ENCODE assay signal across 8 cellular contexts in genomic region chr12:31322651-31323248, GRCh38. TPM values are rescaled to one million over a fixed set of nuclear protein-coding genes. Genes with fewer than 3 reads are reported as not detected.
DNase-seq lines count a peak whose midpoint lies in the region; ATAC-seq, FAIRE-seq and TF ChIP-seq lines count a peak whose summit lies in the region.

No MANE protein-coding gene starts in this region.

- WGBS in K562 (ENCODE audit: insufficient coverage, low coverage, missing lambda C conversion rate): under 1% methylated on average over 6 of the region's 6 CpGs

- H3K9me3 ChIP-seq in K562 (replicated peaks; ENCODE audit: control insufficient read depth, insufficient read depth, low read depth, low read length) (no peaks in the 10 kb centered on the region), muscle layer of duodenum (ENCODE audit: control insufficient read depth in 1 of 2, low read length in 2 of 2) (no peaks in the 10 kb centered on the region)

- H3K4me1 ChIP-seq in K562 (replicated peaks in 1 of 2; ENCODE audit: control insufficient read depth in 2 of 2, insufficient read depth in 2 of 2, low read length in 2 of 2) (peaks cover 23 to 47% of the 10 kb centered on the region in 2 experiments; a peak in 4 of 5 replicates), muscle layer of duodenum (ENCODE audit: control insufficient read depth in 1 of 2, insufficient read depth in 2 of 2, low read length in 2 of 2) (peaks cover 4 to 19% of the 10 kb centered on the region in 2 donors)

- H3K27me3 ChIP-seq in K562 (ENCODE audit: control insufficient read depth in 2 of 2, insufficient read depth in 2 of 2, low read length in 2 of 2): no peaks in the 10 kb centered on the region
- no peaks in the 10 kb centered on the region for H3K27me3 ChIP-seq in muscle layer of duodenum (ENCODE audit: low read depth, low read length)

- H3K36me3 ChIP-seq in K562 (ENCODE audit: control insufficient read depth, insufficient read depth, low read length) (peaks cover 2% of the 10 kb centered on the region; the same call in 1 of the 3 replicates), muscle layer of duodenum (ENCODE audit: control insufficient read depth in 1 of 2, insufficient read depth in 2 of 2, low read length in 2 of 2) (no peaks in the 10 kb centered on the region)

- no peak for TF ChIP-seq EP300 in K562 (IDR thresholded peaks at IDR 0.05; ENCODE audit: low read length)

- in situ Hi-C loops in K562 (cut with MboI): no loop called here

- H3K79me2 ChIP-seq in K562 (ENCODE audit: control insufficient read depth, insufficient read depth, low read length): peaks cover 82% of the 10 kb centered on the region

- peaks cover 28% of the 10 kb centered on the region for H3K4me1 Mint-ChIP-seq in Calu3 (ENCODE audit: low read depth, unreplicated experiment)

- POLR2A ChIA-PET in K562 (lab: Yijun Ruan, JAX): interaction anchor here (1.0 to 2.2 kb wide), 2 partner anchors 11 to 24 kb away, joined by 4 to 13 read pairs; no protein-coding TSS in a partner anchor

- peaks cover 39% of the 10 kb centered on the region for H4K20me1 ChIP-seq in K562 (replicated peaks; ENCODE audit: control insufficient read depth, insufficient read depth, low read length)

- no peaks in the 10 kb centered on the region for H3K9me3 Mint-ChIP-seq in Calu3 (ENCODE audit: low read depth, unreplicated experiment)

- no peak overlapping the region for H2AFZ ChIP-seq in K562 (ENCODE audit: low read depth, low read length)

- TF ChIP-seq CTCF in Calu3 (IDR thresholded peaks at IDR 0.05; ENCODE audit: unreplicated experiment) (no peak), LNCaP clone FGC (IDR thresholded peaks at IDR 0.05; ENCODE audit: control insufficient read depth, extremely low read depth, insufficient read depth) (no peak), K562 (IDR thresholded peaks at IDR 0.05 in 2 of 3, conservative IDR thresholded peaks at IDR 0.05 in 1 of 3; ENCODE audit: insufficient read depth in 2 of 3, low read depth in 1 of 3, low read length in 3 of 3) (no peak)

- no peaks in the 10 kb centered on the region for H3K9me1 ChIP-seq in K562 (ENCODE audit: control insufficient read depth, insufficient read depth, low read length)

- no peak for TF ChIP-seq RAD21 in K562 (CRISPR knock-in tag; conservative IDR thresholded peaks at IDR 0.05 in 1 of 2, IDR thresholded peaks at IDR 0.05 in 1 of 2)

- FAIRE-seq in K562 (lab: Jason Lieb, UNC): peak; percentile 58

- peaks cover 54% of the 10 kb centered on the region for H3K36me3 Mint-ChIP-seq in Calu3 (ENCODE audit: insufficient read depth, unreplicated experiment)

- H3K27me3 Mint-ChIP-seq in Calu3 (ENCODE audit: unreplicated experiment): no peaks in the 10 kb centered on the region

- TF ChIP-seq POLR2A in K562 (conservative IDR thresholded peaks at IDR 0.05): no peak

- H3K4me3 ChIP-seq in LNCaP clone FGC (ENCODE audit: low read depth, low read length) (peak overlapping the region; percentile 97), K562 (peak overlapping the region; percentile 71), muscle layer of duodenum (ENCODE audit: low read depth in 1 of 2, low read length in 2 of 2) (peak overlapping the region; percentile 19 to 96)

- peak overlapping the region; percentile 84 for H3K4me3 Mint-ChIP-seq in Calu3 (ENCODE audit: low read depth, unreplicated experiment)

- intact Hi-C loops in Calu3 (cut with micrococcal nuclease; ENCODE audit: unreplicated experiment) (no loop called here), K562 (cut with micrococcal nuclease) (loop anchor here (10.0 kb wide), 1 partner anchor 312 kb away; no protein-coding TSS in a partner anchor)

- peak overlapping the region; percentile 90 to 95 for H3K9ac ChIP-seq in K562 (ENCODE audit: insufficient read depth in 1 of 2, low read depth in 2 of 2, low read length in 2 of 2)

- H3K27ac ChIP-seq in K562 (ENCODE audit: extremely low read depth, low read depth, low read length): peak overlapping the region; percentile 88
- H3K27ac ChIP-seq in muscle layer of duodenum (ENCODE audit: low read length): peak overlapping the region; percentile 70

- CTCF ChIA-PET in Calu3 (lab: Charles Lee) (no interaction called here), K562 (lab: Yijun Ruan, JAX; ENCODE audit: low intra/inter-chr PET ratio) (no interaction called here)

- DNase-seq in Calu3: peak; percentile 11
- DNase-seq in LNCaP clone FGC (ENCODE audit: low read depth): no peak
- peak in 1 of 4 experiments; percentile 53 for DNase-seq in K562 (ENCODE audit: extremely low read depth in 1 of 4, low spot score in 3 of 4)
- no peak for DNase-seq in NOMO-1 treated with dmso at 0.1 percent for 144 hours (lab: John Stamatoyannopoulos, UW; ENCODE audit: unreplicated experiment)
- DNase-seq in DMS79 (lab: John Stamatoyannopoulos, UW): no peak
- DNase-seq in NCI-H1092 treated with DMSO at 0.1 percent for 48 hours (lab: John Stamatoyannopoulos, UW): no peak

- H3K27ac Mint-ChIP-seq in Calu3 (ENCODE audit: unreplicated experiment): peak overlapping the region; percentile 82

- ATAC-seq in K562 (no peak), GM21723 (IDR thresholded peaks at IDR 0.05; ENCODE audit: unreplicated experiment) (no peak)

- BruUV-seq in Calu3 (replicated peaks; lab: Mats Ljungman, UMichigan) (TSS peak; percentile 12), K562 (replicated peaks; lab: Mats Ljungman, UMichigan) (no TSS peak)

- peak overlapping the region; percentile 76 for H3K4me2 ChIP-seq in K562 (ENCODE audit: insufficient read depth, low read length)

TF ChIP-seq in K562, 482 proteins besides CTCF, POLR2A, EP300 and RAD21 (continues in another document):
- TF ChIP-seq ETV6 (IDR thresholded peaks at IDR 0.05; ENCODE audit: borderline replicate concordance in 1 of 2, low read depth in 2 of 2, low read length in 1 of 2) (no peak), ETV6 (CRISPR knock-in tag; IDR thresholded peaks at IDR 0.05; ENCODE audit: borderline replicate concordance) (no peak), E2F6 (IDR thresholded peaks at IDR 0.05; ENCODE audit: borderline replicate concordance in 1 of 2, extremely low read depth in 1 of 2, insufficient read depth in 1 of 2, insufficient read length in 1 of 2, low read depth in 1 of 2, low read length in 1 of 2, poor library complexity in 1 of 2, severe bottlenecking in 1 of 2) (no peak), XRCC4 (IDR thresholded peaks at IDR 0.05; ENCODE audit: extremely low read depth, insufficient read depth, insufficient read length) (no peak), CREB1 (IDR thresholded peaks at IDR 0.05) (no peak), CREB1 (CRISPR knock-in tag; IDR thresholded peaks at IDR 0.05) (no peak), ESRRA (IDR thresholded peaks at IDR 0.05; ENCODE audit: borderline replicate concordance, low read depth) (peak; percentile 74), EZH2 (IDR thresholded peaks at IDR 0.05; ENCODE audit: borderline replicate concordance, low read depth, low read length) (no peak), ZNF76 (CRISPR knock-in tag; IDR thresholded peaks at IDR 0.05; ENCODE audit: borderline replicate concordance) (no peak), ZFP91 (CRISPR knock-in tag; IDR thresholded peaks at IDR 0.05) (no peak), TCF15 (CRISPR knock-in tag; IDR thresholded peaks at IDR 0.05) (no peak), LEF1 (IDR thresholded peaks at IDR 0.05) (no peak), FUS (optimal IDR thresholded peaks at IDR 0.05; ENCODE audit: low read depth, low read length) (no peak)

RNA-seq across cellular contexts. Expression of gene SINHCAF, which starts 3.2 kb away (rescaled TPM):
- total RNA-seq in Calu3 (2022): 121 and 127 TPM in 2 replicates
- total RNA-seq in K562 (2011; cell fraction: chromatin; rRNA removed; ENCODE audit: low replicate concordance): 40.4 and 89.7 TPM in 2 replicates
- total RNA-seq in K562 (2011; cell fraction: nucleolus; rRNA removed): 29.2 and 31.7 TPM in 2 replicates
- total RNA-seq in K562 (2011; cell fraction: nucleoplasm; rRNA removed): 62.3 and 112 TPM in 2 replicates
- total RNA-seq in K562 (2014; rRNA removed): 57.6 and 73.2 TPM in 2 replicates
- 118 and 135 TPM in 2 replicates for total RNA-seq in K562 (2014; rRNA removed; fragmentation: Illumina TruSeq; extraction: Trizol)
- 75.4 and 94.6 TPM in 2 replicates for total RNA-seq in K562 (2015; rRNA removed; fragmentation: Illumina TruSeq; extraction: Trizol)
- 99.3 and 110 TPM in 2 replicates for total RNA-seq in K562 (2021)
- 83.8 and 100 TPM in 2 replicates for polyA plus RNA-seq in K562 (2011; rRNA removed)
- polyA plus RNA-seq in K562 (2011; cell fraction: cytosol; rRNA removed): 17.5 and 41.7 TPM in 2 replicates
- polyA plus RNA-seq in K562 (2011; cell fraction: nucleus; rRNA removed): 24.2 and 26.2 TPM in 2 replicates
- 45.8 and 57.9 TPM in 2 replicates for polyA plus RNA-seq in K562 (2012)
- polyA plus RNA-seq in K562 (2014; fragmentation: Illumina TruSeq; extraction: Trizol): 157 and 185 TPM in 2 replicates
- polyA plus RNA-seq in K562 (2014; fragmentation: Nextera tagmentation; extraction: Ambion mirVana): 100 to 1,000 TPM; 141 to 165 TPM
- 76.8 and 105 TPM in 2 replicates for polyA plus RNA-seq in K562 (2014; rRNA removed)
- 70.8 and 77.5 TPM in 2 replicates for polyA minus RNA-seq in K562 (2011; rRNA and poly(A)+ RNA removed)
- 42.1 and 62.9 TPM in 2 replicates for polyA minus RNA-seq in K562 (2011; cell fraction: cytosol; rRNA and poly(A)+ RNA removed)
- polyA minus RNA-seq in K562 (2011; cell fraction: nucleus; rRNA and poly(A)+ RNA removed): 29.1 and 38.5 TPM in 2 replicates
